27 cellular contexts compared by ENCODE assay signal in the genomic region with DNA sequence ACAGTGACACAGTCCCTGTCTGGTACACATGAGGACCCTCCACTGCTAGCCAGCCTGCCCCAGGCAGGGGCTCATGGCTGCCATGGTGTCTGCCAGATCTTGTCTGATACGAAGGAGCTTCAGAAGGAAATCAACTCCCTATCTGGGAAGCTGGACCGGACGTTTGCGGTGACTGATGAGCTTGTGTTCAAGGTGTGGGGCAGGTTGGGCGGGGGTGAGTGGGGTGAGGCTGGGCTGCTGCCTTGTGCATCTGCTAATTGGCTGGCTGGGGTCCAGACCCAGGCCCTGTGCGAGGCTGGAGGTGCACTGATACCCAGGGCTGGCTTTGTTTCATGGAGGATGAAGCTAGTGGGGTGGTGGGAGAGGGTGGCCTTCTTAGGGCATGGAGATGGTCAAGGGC. TPM values are rescaled to one million over a fixed set of nuclear protein-coding genes. Genes with fewer than 3 reads are reported as not detected.
"Had no signal": no experiment of that assay in that cellular context is flagged by ENCODE, and none has a peak within 500 bp of the region (broad histone marks: within the 10 kb centered on the region; RNA-seq: fewer than 3 reads in every experiment).

No MANE protein-coding gene starts in this region.

- H3K36me3 ChIP-seq: brain microvascular endothelial cell had no signal

- H3K9me3 ChIP-seq: esophagus muscularis mucosa, gastrocnemius medialis, heart right ventricle had no signal

- DNase-seq: activated CD4-positive, alpha-beta memory T cell treated with anti-CD3 and anti-CD28 coated beads, Interleukin-2, amount 10 ng/mL, durations not matched to agents 7 days and 5 days; activated CD4-positive, alpha-beta T cell treated with anti-CD3 and anti-CD28 coated beads, Interleukin-2, amount 10 ng/mL, durations not matched to agents 24 days and 14 days; activated CD4-positive, alpha-beta T cell treated with anti-CD3 and anti-CD28 coated beads, Interleukin-2, amount 50 U/mL, for 4 hours; activated effector memory CD4-positive, alpha-beta T cell treated with anti-CD3 and anti-CD28 coated beads, Interleukin-2, amount 50 U/mL, for 16 hours; activated naive CD4-positive, alpha-beta T cell treated with anti-CD3 and anti-CD28 coated beads, Interleukin-2, amount 10 ng/mL, durations not matched to agents 7 days and 5 days; activated T-cell treated with anti-CD3 and anti-CD28 coated beads, Interleukin-2, amount 50 U/mL, for 4 hours; amniotic stem cell; anterior cingulate cortex; brain microvascular endothelial cell; cortex of kidney; dermis blood vessel endothelial cell; effector CD4-positive, alpha-beta T cell; effector memory CD8-positive, alpha-beta T cell; erythroblast; foreskin keratinocyte; gastrocnemius medialis; heart right ventricle; T-helper 1 cell; T-helper 17 cell had no signal

- H3K4me3 ChIP-seq: esophagus muscularis mucosa, gastrocnemius medialis, heart right ventricle had no signal

- H3K27me3 Mint-ChIP-seq: activated CD4-positive, alpha-beta memory T cell treated with anti-CD3 and anti-CD28 coated beads, Interleukin-2, amount 10 ng/mL, durations not matched to agents 7 days and 5 days; activated CD4-positive, alpha-beta T cell treated with anti-CD3 and anti-CD28 coated beads, Interleukin-2, amount 10 ng/mL, durations not matched to agents 24 days and 14 days; activated naive CD4-positive, alpha-beta T cell treated with anti-CD3 and anti-CD28 coated beads, Interleukin-2, amount 10 ng/mL, durations not matched to agents 7 days and 5 days; activated naive CD8-positive, alpha-beta T cell; central memory CD8-positive, alpha-beta T cell; effector memory CD8-positive, alpha-beta T cell; T-helper 17 cell had no signal

- H3K9me3 Mint-ChIP-seq: activated CD4-positive, alpha-beta memory T cell treated with anti-CD3 and anti-CD28 coated beads, Interleukin-2, amount 10 ng/mL, durations not matched to agents 7 days and 5 days; activated CD4-positive, alpha-beta T cell treated with anti-CD3 and anti-CD28 coated beads, Interleukin-2, amount 10 ng/mL, durations not matched to agents 24 days and 14 days; activated naive CD4-positive, alpha-beta T cell treated with anti-CD3 and anti-CD28 coated beads, Interleukin-2, amount 10 ng/mL, durations not matched to agents 7 days and 5 days; activated T-cell treated with anti-CD3 and anti-CD28 coated beads, Interleukin-2, amount 50 U/mL, for 4 hours; activated T-helper 2 cell treated with anti-CD3 and anti-CD28 coated beads, Interferon-gamma antibody, Interleukin-2, Interleukin-4, amounts not matched to agents 10 μg/mL and 5 μg/mL and 100 μg/mL, durations not matched to agents 14 hours and 24 hours and 36 hours; central memory CD8-positive, alpha-beta T cell; effector memory CD8-positive, alpha-beta T cell had no signal

- H3K4me1 ChIP-seq: esophagus muscularis mucosa, foreskin keratinocyte, gastrocnemius medialis, heart right ventricle had no signal

- FAIRE-seq: astrocyte, bronchial epithelial cell, colon had no signal

- H3K27ac Mint-ChIP-seq: activated CD4-positive, alpha-beta memory T cell treated with anti-CD3 and anti-CD28 coated beads, Interleukin-2, amount 10 ng/mL, durations not matched to agents 7 days and 5 days; activated CD4-positive, alpha-beta T cell treated with anti-CD3 and anti-CD28 coated beads, Interleukin-2, amount 10 ng/mL, durations not matched to agents 24 days and 14 days; activated naive CD4-positive, alpha-beta T cell treated with anti-CD3 and anti-CD28 coated beads, Interleukin-2, amount 10 ng/mL, durations not matched to agents 7 days and 5 days; activated naive CD8-positive, alpha-beta T cell; activated T-helper 2 cell treated with anti-CD3 and anti-CD28 coated beads, Interferon-gamma antibody, Interleukin-2, Interleukin-4, amounts not matched to agents 10 μg/mL and 5 μg/mL and 100 μg/mL, durations not matched to agents 14 hours and 24 hours and 36 hours; T-helper 17 cell had no signal

- H3K4me3 Mint-ChIP-seq: activated CD4-positive, alpha-beta memory T cell treated with anti-CD3 and anti-CD28 coated beads, Interleukin-2, amount 10 ng/mL, durations not matched to agents 7 days and 5 days; activated CD4-positive, alpha-beta T cell treated with anti-CD3 and anti-CD28 coated beads, Interleukin-2, amount 10 ng/mL, durations not matched to agents 24 days and 14 days; activated naive CD4-positive, alpha-beta T cell treated with anti-CD3 and anti-CD28 coated beads, Interleukin-2, amount 10 ng/mL, durations not matched to agents 7 days and 5 days; activated naive CD8-positive, alpha-beta T cell; activated T-cell treated with anti-CD3 and anti-CD28 coated beads, Interleukin-2, amount 50 U/mL, for 4 hours; central memory CD8-positive, alpha-beta T cell; T-helper 17 cell had no signal

- H3K27ac ChIP-seq: brain microvascular endothelial cell, esophagus muscularis mucosa, foreskin keratinocyte, gastrocnemius medialis, heart right ventricle had no signal

RNA-seq across cellular contexts. Expression of a gene that starts 15.4 kb away (rescaled TPM):
- total RNA-seq: bronchial epithelial cell, cerebellum, esophagus muscularis mucosa, gastrocnemius medialis had no signal

RNA-seq across cellular contexts. Expression of a gene that starts 15.9 kb away (rescaled TPM):
- total RNA-seq: astrocyte, foreskin keratinocyte, gastrocnemius medialis had no signal
